In genomic region chr20:43910564-43910963, GRCh38 we compare ENCODE assay signal across 18 cellular contexts. TPM values are rescaled to one million over a fixed set of nuclear protein-coding genes. Genes with fewer than 3 reads are reported as not detected.
A peak's percentile ranks its signal among the peaks of the same experiment; 100 is the strongest.
DNase-seq lines count a peak whose midpoint lies in the region; ATAC-seq and TF ChIP-seq lines count a peak whose summit lies in the region.
"Had no signal": no experiment of that assay in that cellular context is flagged by ENCODE, and none has a peak within 500 bp of the region (broad histone marks: within the 10 kb centered on the region; RNA-seq: fewer than 3 reads in every experiment).

No MANE protein-coding gene starts in this region.

- H3K27me3 Mint-ChIP-seq in natural killer cell treated with Interleukin-12 subunit alpha and Interleukin-12 subunit beta and Interleukin-15 and Interleukin-18, amount 100 ng/mL, for 72 hours: peaks cover 31 to 49% of the 10 kb centered on the region in 2 donors
- H3K27me3 Mint-ChIP-seq in natural killer cell (ENCODE audit: low read depth in 2 of 2): peaks cover 46 to 60% of the 10 kb centered on the region in 2 donors
- H3K27me3 Mint-ChIP-seq in activated CD4-positive, alpha-beta memory T cell treated with anti-CD3 and anti-CD28 coated beads for 36 hours: peaks cover 24% of the 10 kb centered on the region

- TF ChIP-seq POLR2A in esophagus muscularis mucosa (IDR thresholded peaks at IDR 0.05; ENCODE audit: low read depth) (no peak), upper lobe of left lung (IDR thresholded peaks at IDR 0.05) (no peak)

- no peak overlapping the region for H3K4me3 Mint-ChIP-seq in natural killer cell treated with Interleukin-12 subunit alpha and Interleukin-12 subunit beta and Interleukin-15 and Interleukin-18, amount 100 ng/mL, for 72 hours
- no peak overlapping the region for H3K4me3 Mint-ChIP-seq in natural killer cell
- no peak overlapping the region for H3K4me3 Mint-ChIP-seq in activated CD4-positive, alpha-beta memory T cell treated with anti-CD3 and anti-CD28 coated beads for 36 hours
- H3K4me3 Mint-ChIP-seq: CD8-positive, alpha-beta memory T cell; IgD-negative memory B cell had no signal

- no peak overlapping the region for H3K27ac Mint-ChIP-seq in natural killer cell treated with Interleukin-12 subunit alpha and Interleukin-12 subunit beta and Interleukin-15 and Interleukin-18, amount 100 ng/mL, for 72 hours
- no peak overlapping the region for H3K27ac Mint-ChIP-seq in natural killer cell
- no peak overlapping the region for H3K27ac Mint-ChIP-seq in activated CD4-positive, alpha-beta memory T cell treated with anti-CD3 and anti-CD28 coated beads for 36 hours
- H3K27ac Mint-ChIP-seq: CD8-positive, alpha-beta memory T cell; IgD-negative memory B cell had no signal

- peaks cover 0 to 35% (median 21%) of the 10 kb centered on the region in 4 donors for H3K9me3 ChIP-seq in esophagus muscularis mucosa
- H3K9me3 ChIP-seq in upper lobe of left lung: peaks cover 5 to 27% (median 8%) of the 10 kb centered on the region in 4 donors
- H3K9me3 ChIP-seq: SJSA1 had no signal

- no peak for ATAC-seq in natural killer cell treated with Interleukin-12 subunit alpha and Interleukin-12 subunit beta and Interleukin-15 and Interleukin-18, amount 100 ng/mL, for 72 hours
- no peak for ATAC-seq in natural killer cell
- ATAC-seq in upper lobe of left lung (ENCODE audit: low FRiP score in 2 of 2): no peak
- no peak for ATAC-seq in GM21786 (IDR thresholded peaks at IDR 0.05; ENCODE audit: unreplicated experiment)
- no peak for ATAC-seq in GM18873 (IDR thresholded peaks at IDR 0.05; ENCODE audit: low FRiP score, unreplicated experiment)
- ATAC-seq: GM12878 had no signal

- peaks cover 19% of the 10 kb centered on the region in 2 donors for H3K4me1 Mint-ChIP-seq in natural killer cell treated with Interleukin-12 subunit alpha and Interleukin-12 subunit beta and Interleukin-15 and Interleukin-18, amount 100 ng/mL, for 72 hours (ENCODE audit: low read depth in 2 of 2)
- peaks cover 7 to 11% of the 10 kb centered on the region in 2 donors for H3K4me1 Mint-ChIP-seq in natural killer cell
- peaks cover 24% of the 10 kb centered on the region for H3K4me1 Mint-ChIP-seq in activated CD4-positive, alpha-beta memory T cell treated with anti-CD3 and anti-CD28 coated beads for 36 hours (ENCODE audit: low read depth)

- WGBS in esophagus muscularis mucosa: 94% methylated on average over 4 of the region's 4 CpGs
- WGBS in upper lobe of left lung, 2 donors: 89 to 91% methylated on average over 4 of the region's 4 CpGs

- peaks cover 0 to 12% (median 0%) of the 10 kb centered on the region in 4 donors for H3K27me3 ChIP-seq in esophagus muscularis mucosa
- peaks cover 0 to 15% (median 7%) of the 10 kb centered on the region in 4 donors for H3K27me3 ChIP-seq in upper lobe of left lung
- H3K27me3 ChIP-seq: SJSA1 had no signal

- no peaks in the 10 kb centered on the region for H3K36me3 ChIP-seq in esophagus muscularis mucosa
- no peaks in the 10 kb centered on the region for H3K36me3 ChIP-seq in upper lobe of left lung
- H3K36me3 ChIP-seq: BLaER1 treated with 17β-estradiol and CSF1 and Interleukin-3, amounts not matched to agents 10 nM and 100 nM had no signal

- TF ChIP-seq EP300 in esophagus muscularis mucosa (IDR thresholded peaks at IDR 0.05) (no peak), upper lobe of left lung (IDR thresholded peaks at IDR 0.05) (no peak)

- peaks cover 8% of the 10 kb centered on the region for H3K9me3 Mint-ChIP-seq in natural killer cell treated with Interleukin-12 subunit alpha and Interleukin-12 subunit beta and Interleukin-15 and Interleukin-18, amount 100 ng/mL, for 72 hours
- H3K9me3 Mint-ChIP-seq in natural killer cell: peaks cover 2 to 5% of the 10 kb centered on the region in 2 donors
- H3K9me3 Mint-ChIP-seq in activated CD4-positive, alpha-beta memory T cell treated with anti-CD3 and anti-CD28 coated beads for 36 hours: peaks cover 24% of the 10 kb centered on the region

- no peak overlapping the region for H3K4me3 ChIP-seq in esophagus muscularis mucosa
- no peak overlapping the region for H3K4me3 ChIP-seq in upper lobe of left lung
- H3K4me3 ChIP-seq: BLaER1 treated with 17β-estradiol and CSF1 and Interleukin-3, amounts not matched to agents 10 nM and 100 nM; GM12878; SJSA1 had no signal

- no peak overlapping the region for H3K27ac ChIP-seq in esophagus muscularis mucosa (replicated peaks in 1 of 4)
- H3K27ac ChIP-seq in upper lobe of left lung: peak overlapping the region in 3 of 4 donors; percentile 1 to 21 (median 15)
- H3K27ac ChIP-seq: SJSA1 had no signal

- CTCF ChIA-PET in activated CD4-positive, alpha-beta memory T cell treated with anti-CD3 and anti-CD28 coated beads for 36 hours (lab: Charles Lee): interaction anchor here (0.7 kb wide), 1 partner anchor 160 kb away, joined by 3 read pairs; no protein-coding TSS in a partner anchor

- POLR2A ChIA-PET in activated CD4-positive, alpha-beta memory T cell treated with anti-CD3 and anti-CD28 coated beads for 36 hours (lab: Charles Lee): no interaction called here

- peaks cover 20% of the 10 kb centered on the region for H3K36me3 Mint-ChIP-seq in natural killer cell treated with Interleukin-12 subunit alpha and Interleukin-12 subunit beta and Interleukin-15 and Interleukin-18, amount 100 ng/mL, for 72 hours
- no peaks in the 10 kb centered on the region for H3K36me3 Mint-ChIP-seq in natural killer cell
- peaks cover 9% of the 10 kb centered on the region for H3K36me3 Mint-ChIP-seq in activated CD4-positive, alpha-beta memory T cell treated with anti-CD3 and anti-CD28 coated beads for 36 hours

- TF ChIP-seq CTCF in natural killer cell (IDR thresholded peaks at IDR 0.05): no peak
- no peak for TF ChIP-seq CTCF in esophagus muscularis mucosa (IDR thresholded peaks at IDR 0.05)
- no peak for TF ChIP-seq CTCF in upper lobe of left lung (IDR thresholded peaks at IDR 0.05)

- H3K4me1 ChIP-seq in esophagus muscularis mucosa (peaks cover 0 to 16% (median 12%) of the 10 kb centered on the region in 4 donors), upper lobe of left lung (peaks cover 3 to 15% (median 6%) of the 10 kb centered on the region in 4 donors)

- intact Hi-C loops in natural killer cell (cut with micrococcal nuclease): loop anchor here (10.0 kb wide), 1 partner anchor 56 kb away; no protein-coding TSS in a partner anchor
- intact Hi-C loops in activated CD4-positive, alpha-beta memory T cell treated with anti-CD3 and anti-CD28 coated beads for 36 hours (cut with micrococcal nuclease): loop anchor here (5.0 to 10.0 kb wide), 2 partner anchors 63 to 164 kb away; no protein-coding TSS in a partner anchor
- intact Hi-C loops in esophagus muscularis mucosa (cut with DNase I): loop anchor here (10.0 kb wide), 1 partner anchor 156 kb away; no protein-coding TSS in a partner anchor

- DNase-seq in natural killer cell treated with Interleukin-12 subunit alpha and Interleukin-12 subunit beta and Interleukin-15 and Interleukin-18, amount 100 ng/mL, for 72 hours (ENCODE audit: low spot score): peak; percentile 45
- DNase-seq in natural killer cell: no peak
- DNase-seq in activated CD4-positive, alpha-beta memory T cell treated with anti-CD3 and anti-CD28 coated beads for 36 hours: peak; percentile 47
- peak; percentile 75 for DNase-seq in esophagus muscularis mucosa (ENCODE audit: extremely low spot score)
- DNase-seq in upper lobe of left lung: no peak
- DNase-seq in NCI-H1417 treated with DMSO at 0.1 percent for 48 hours (lab: John Stamatoyannopoulos, UW): no peak
- DNase-seq: CD8-positive, alpha-beta memory T cell; DMS79 treated with DMSO at 0.1 percent for 48 hours; NCI-H1930; NCI-H2171 treated with DMSO at 0.1 percent for 48 hours; NCI-H446 treated with DMSO at 0.1 percent for 48 hours had no signal

RNA-seq across cellular contexts. Expression of gene TOX2, which starts 4.1 kb away (rescaled TPM):
- 1 to 10 TPM; 4.0 to 5.6 TPM for total RNA-seq in natural killer cell treated with Interleukin-12 subunit alpha and Interleukin-12 subunit beta and Interleukin-15 and Interleukin-18, amount 100 ng/mL, for 72 hours
- 1 to 10 TPM in 2 of 3 donors, under 1 TPM in 1; 0.93 to 1.8 (median 1.2) TPM for total RNA-seq in natural killer cell
- total RNA-seq in activated CD4-positive, alpha-beta memory T cell treated with anti-CD3 and anti-CD28 coated beads for 36 hours: 1 to 10 TPM; 2.2 to 2.5 TPM
- total RNA-seq in esophagus muscularis mucosa: 10 to 100 TPM; 19.4 to 39.5 (median 32.8) TPM
- total RNA-seq in upper lobe of left lung: 10 to 100 TPM in 5 of 6 donors, 1 to 10 TPM in 1; 7.2 to 29.3 (median 23.7) TPM
- total RNA-seq: G401 had no signal

Comparison
In these comparisons a context has a peak if more than half of its experiments do, and no peak if none do; other contexts are left out.
1. DNase-seq: peak in natural killer cell treated with Interleukin-12 subunit alpha and Interleukin-12 subunit beta and Interleukin-15 and Interleukin-18, amount 100 ng/mL, for 72 hours (single experiment), activated CD4-positive, alpha-beta memory T cell treated with anti-CD3 and anti-CD28 coated beads for 36 hours (single experiment) and esophagus muscularis mucosa (single experiment); none in natural killer cell (single experiment), upper lobe of left lung (0 of 2) and NCI-H1417 treated with DMSO at 0.1 percent for 48 hours (single experiment).
2. H3K27ac ChIP-seq: peak in upper lobe of left lung (3 of 4); none in esophagus muscularis mucosa (0 of 4).